Comparison of ENCODE assay signal across 11 cellular contexts in the genomic region with DNA sequence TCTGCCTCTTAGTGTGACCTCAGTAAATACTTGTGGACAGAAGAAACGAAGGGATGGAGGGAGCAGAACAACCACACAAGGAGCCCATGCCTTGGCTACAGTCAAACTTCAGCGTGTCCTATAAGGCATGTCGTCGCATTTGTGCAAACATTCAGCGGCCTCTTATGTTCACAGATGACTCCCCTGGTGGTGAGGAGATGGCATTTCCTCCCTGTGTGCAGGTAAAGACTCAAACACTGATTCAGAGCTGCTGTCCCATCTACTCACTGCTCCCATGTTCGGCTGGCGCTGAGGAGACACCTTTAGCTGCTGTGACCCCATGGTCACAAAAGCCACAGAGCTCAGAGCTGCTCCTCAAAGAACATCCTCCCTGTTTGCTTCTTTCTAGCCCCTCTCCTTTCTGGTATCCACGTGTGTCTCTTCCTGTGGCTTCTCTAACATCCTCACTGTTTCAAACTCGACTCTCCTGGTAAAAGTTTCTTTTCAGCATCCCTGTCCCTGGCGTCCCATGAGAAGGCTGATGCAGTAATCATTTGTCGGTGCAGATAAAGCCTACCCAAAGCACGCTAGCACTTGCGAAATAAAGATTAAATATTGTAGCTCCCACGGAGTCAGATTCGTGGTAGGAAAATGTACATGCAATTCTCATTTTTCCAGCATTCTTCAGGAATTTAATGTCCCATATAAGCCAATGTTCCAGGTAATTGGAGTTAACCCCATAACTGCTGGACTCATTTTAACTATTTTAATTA.
DNase-seq lines count a peak whose midpoint lies in the region; ATAC-seq and TF ChIP-seq lines count a peak whose summit lies in the region.
"Had no signal": no experiment of that assay in that cellular context is flagged by ENCODE, and none has a peak within 500 bp of the region (broad histone marks: within the 10 kb centered on the region; RNA-seq: fewer than 3 reads in every experiment).

No MANE protein-coding gene starts in this region.

- TF ChIP-seq POLR2A in breast epithelium (IDR thresholded peaks at IDR 0.05) = no peak

- no peaks in the 10 kb centered on the region for H3K27me3 Mint-ChIP-seq in MCF 10A (ENCODE audit: insufficient read depth, unreplicated experiment)

- no peak overlapping the region for H2AFZ ChIP-seq in PC-3 (ENCODE audit: low read length)
- no peak overlapping the region for H2AFZ ChIP-seq in smooth muscle cell (ENCODE audit: low read depth)

- intact Hi-C loops in MCF 10A (cut with micrococcal nuclease) = no loop called here
- intact Hi-C loops in breast epithelium (cut with DNase I; ENCODE audit: low total_unique reads) = no loop called here
- intact Hi-C loops in PC-3 (cut with micrococcal nuclease) = no loop called here

- DNase-seq in MCF 10A (ENCODE audit: unreplicated experiment) (peak; percentile 14), breast epithelium (ENCODE audit: low spot score in 2 of 2) (no peak), PC-3 (peak; percentile 14), fibroblast of villous mesenchyme (ENCODE audit: low read depth) (no peak), smooth muscle cell (lab: John Stamatoyannopoulos, UW; ENCODE audit: unreplicated experiment) (no peak), NCI-H2227 treated with DMSO at 0.1 percent for 48 hours (lab: John Stamatoyannopoulos, UW) (no peak), NCI-H2081 (lab: John Stamatoyannopoulos, UW) (no peak), RWPE1 (ENCODE audit: low spot score) (no peak)
- DNase-seq: DMS79; effector CD4-positive, alpha-beta T cell had no signal

- no peaks in the 10 kb centered on the region for H3K9me3 ChIP-seq in breast epithelium
- no peaks in the 10 kb centered on the region for H3K9me3 ChIP-seq in PC-3 (ENCODE audit: low read length)
- H3K9me3 ChIP-seq in smooth muscle cell (replicated peaks; ENCODE audit: low read depth) = no peaks in the 10 kb centered on the region
- H3K9me3 ChIP-seq: SJSA1 had no signal

- H3K9me2 ChIP-seq in PC-3 (replicated peaks; ENCODE audit: low read length) = no peaks in the 10 kb centered on the region

- CTCF ChIA-PET in MCF 10A (lab: Yijun Ruan, JAX) = interaction anchor here (0.5 to 0.8 kb wide), 4 partner anchors 13 to 80 kb away, joined by 3 to 4 read pairs (median 4); no protein-coding TSS in a partner anchor
- CTCF ChIA-PET in PC-3 (lab: Charles Lee) = no interaction called here
- CTCF ChIA-PET in RWPE1 (lab: Yijun Ruan, JAX) = no interaction called here

- BruUV-seq in MCF 10A (replicated peaks; lab: Mats Ljungman, UMichigan) (no TSS peak), PC-3 (replicated peaks; lab: Mats Ljungman, UMichigan) (no TSS peak)

- H3K79me2 ChIP-seq in PC-3 (ENCODE audit: low read length) (no peaks in the 10 kb centered on the region), smooth muscle cell (ENCODE audit: low read depth) (no peaks in the 10 kb centered on the region)

- no peak overlapping the region for H3K9ac ChIP-seq in PC-3 (ENCODE audit: low read length)
- no peak overlapping the region for H3K9ac ChIP-seq in smooth muscle cell (ENCODE audit: low read depth)

- no peak for ATAC-seq in PC-3

- H3K4me1 Mint-ChIP-seq in MCF 10A (ENCODE audit: insufficient read depth, unreplicated experiment) = peaks cover 5% of the 10 kb centered on the region

- H3K36me3 ChIP-seq in breast epithelium (no peaks in the 10 kb centered on the region), PC-3 (ENCODE audit: low read depth, low read length) (no peaks in the 10 kb centered on the region), smooth muscle cell (ENCODE audit: low read depth) (no peaks in the 10 kb centered on the region)
- H3K36me3 ChIP-seq: SJSA1 had no signal

- H4K20me1 ChIP-seq in PC-3 (ENCODE audit: low read length) (no peaks in the 10 kb centered on the region), smooth muscle cell (ENCODE audit: low read depth) (no peaks in the 10 kb centered on the region)

- H3K27ac ChIP-seq in breast epithelium (no peak overlapping the region), PC-3 (ENCODE audit: low read length) (no peak overlapping the region), smooth muscle cell (ENCODE audit: low read depth) (no peak overlapping the region), RWPE1 (no peak overlapping the region; the same call in 1 of the 2 replicates)
- H3K27ac ChIP-seq: SJSA1 had no signal

- H3F3A ChIP-seq in PC-3 (ENCODE audit: low read length, unreplicated experiment) (no peaks in the 10 kb centered on the region), smooth muscle cell (ENCODE audit: low read depth) (no peaks in the 10 kb centered on the region)

- WGBS in smooth muscle cell (ENCODE audit: low lambda C conversion rate) = 74% methylated on average over 15 of the region's 15 CpGs

- TF ChIP-seq CTCF in MCF 10A (IDR thresholded peaks at IDR 0.05; ENCODE audit: unreplicated experiment) = no peak
- no peak for TF ChIP-seq CTCF in breast epithelium (IDR thresholded peaks at IDR 0.05)
- peak; percentile 40; the same call in 1 of the 2 replicates for TF ChIP-seq CTCF in PC-3 (conservative IDR thresholded peaks at IDR 0.05; ENCODE audit: low read depth, low read length)
- TF ChIP-seq CTCF in fibroblast of villous mesenchyme (IDR thresholded peaks at IDR 0.05; ENCODE audit: insufficient read depth, low read depth, low read length) = peak; percentile 14
- no peak for TF ChIP-seq CTCF in smooth muscle cell (IDR thresholded peaks at IDR 0.05; ENCODE audit: borderline replicate concordance, insufficient read depth, poor library complexity, severe bottlenecking)
- no peak for TF ChIP-seq CTCF in RWPE1 (conservative IDR thresholded peaks at IDR 0.05; ENCODE audit: low read depth)

- no peak overlapping the region for H3K4me3 ChIP-seq in breast epithelium
- no peak overlapping the region for H3K4me3 ChIP-seq in PC-3 (ENCODE audit: low read length)
- H3K4me3 ChIP-seq in fibroblast of villous mesenchyme (ENCODE audit: low read depth, low read length) = no peak overlapping the region
- no peak overlapping the region for H3K4me3 ChIP-seq in smooth muscle cell
- H3K4me3 ChIP-seq: SJSA1 had no signal

- H3K4me1 ChIP-seq in breast epithelium = no peaks in the 10 kb centered on the region
- H3K4me1 ChIP-seq in PC-3 (ENCODE audit: insufficient read depth, low read length) = no peaks in the 10 kb centered on the region
- peaks cover 6% of the 10 kb centered on the region for H3K4me1 ChIP-seq in smooth muscle cell (ENCODE audit: low read depth)
- H3K4me1 ChIP-seq: SJSA1 had no signal

- H3K27ac Mint-ChIP-seq in MCF 10A (ENCODE audit: low read depth, unreplicated experiment) = no peak overlapping the region

- POLR2A ChIA-PET in MCF 10A (lab: Yijun Ruan, JAX) = interaction anchor here (1.0 kb wide), 1 partner anchor 26 kb away, joined by 3 read pairs; no protein-coding TSS in a partner anchor
- POLR2A ChIA-PET in PC-3 (lab: Charles Lee; ENCODE audit: unreplicated experiment) = no interaction called here
- POLR2A ChIA-PET in RWPE1 (lab: Yijun Ruan, JAX; ENCODE audit: low non-redundant PET) = no interaction called here

- no peak overlapping the region for H3K4me3 Mint-ChIP-seq in MCF 10A (ENCODE audit: unreplicated experiment)

- H3K27me3 ChIP-seq in breast epithelium = no peaks in the 10 kb centered on the region
- no peaks in the 10 kb centered on the region for H3K27me3 ChIP-seq in PC-3 (ENCODE audit: low read length)
- H3K27me3 ChIP-seq in smooth muscle cell (ENCODE audit: low read depth) = no peaks in the 10 kb centered on the region
- H3K27me3 ChIP-seq: SJSA1 had no signal

- no peaks in the 10 kb centered on the region for H3K36me3 Mint-ChIP-seq in MCF 10A (ENCODE audit: insufficient read depth, unreplicated experiment)

- H3K9me3 Mint-ChIP-seq in MCF 10A (ENCODE audit: unreplicated experiment) = no peaks in the 10 kb centered on the region

- no peak overlapping the region for H3K4me2 ChIP-seq in PC-3 (ENCODE audit: low read length)
- peak overlapping the region; percentile 6 for H3K4me2 ChIP-seq in smooth muscle cell

Comparison
In these comparisons a context has a peak if more than half of its experiments do, and no peak if none do; other contexts are left out.
1. DNase-seq: peak in MCF 10A (single experiment) and PC-3 (single experiment); none in breast epithelium (0 of 2), fibroblast of villous mesenchyme (single experiment), smooth muscle cell (single experiment), NCI-H2227 treated with DMSO at 0.1 percent for 48 hours (single experiment), NCI-H2081 (0 of 2) and RWPE1 (single experiment).
2. CTCF ChIP-seq: peak in PC-3 (single experiment) and fibroblast of villous mesenchyme (single experiment); none in MCF 10A (single experiment), breast epithelium (0 of 3), smooth muscle cell (single experiment) and RWPE1 (single experiment).